Comparison of ENCODE assay signal across 8 cellular contexts in the genomic region with DNA sequence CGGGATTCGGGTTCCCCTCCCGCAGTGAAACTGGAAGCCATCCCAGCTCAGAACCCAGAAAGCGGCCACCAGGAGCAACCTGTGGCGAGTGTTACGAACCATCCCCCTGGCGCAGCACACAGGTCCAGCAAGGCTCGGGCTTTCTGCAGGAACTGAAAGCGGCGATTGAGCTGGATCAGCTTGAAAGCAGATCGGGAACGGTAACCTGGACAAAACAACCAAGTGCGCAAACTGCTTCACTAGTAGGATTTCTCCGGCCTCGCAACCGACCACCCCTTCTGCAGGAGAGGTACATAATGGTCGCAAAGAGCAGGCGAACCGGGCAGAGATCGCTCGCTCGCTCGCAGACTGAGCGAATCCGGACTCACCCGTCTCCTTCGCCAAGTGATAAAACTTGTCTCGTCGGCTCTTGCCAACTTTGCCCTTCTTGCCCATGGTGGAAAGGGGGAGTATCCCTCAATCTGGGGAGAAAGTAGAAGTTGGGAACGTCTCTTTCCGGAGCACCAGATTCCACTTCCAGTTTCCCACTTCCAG. TPM values are rescaled to one million over a fixed set of nuclear protein-coding genes. Genes with fewer than 3 reads are reported as not detected.
DNase-seq lines count a peak whose midpoint lies in the region; ATAC-seq and TF ChIP-seq lines count a peak whose summit lies in the region.

No MANE protein-coding gene starts in this region.

- H3K9me3 ChIP-seq in OCI-LY7 (ENCODE audit: low read length) = no peaks in the 10 kb centered on the region
- H3K9me3 ChIP-seq in mucosa of descending colon = no peaks in the 10 kb centered on the region

- POLR2A ChIA-PET in OCI-LY7 (lab: Charles Lee) (interaction anchor here (0.6 to 2.7 kb wide), 4 partner anchors 13 to 126 kb away, joined by 3 to 20 read pairs (median 4); no protein-coding TSS in a partner anchor), GM10248 (lab: Yijun Ruan, JAX) (interaction anchor here (0.7 to 1.4 kb wide), 2 partner anchors 13 to 17 kb away, joined by 3 to 5 read pairs; no protein-coding TSS in a partner anchor)

- no peaks in the 10 kb centered on the region for H3K27me3 ChIP-seq in dorsolateral prefrontal cortex

- H3K79me2 ChIP-seq in OCI-LY7 (ENCODE audit: insufficient read depth, low read depth, low read length) = peaks cover 31% of the 10 kb centered on the region

- H3K4me2 ChIP-seq in OCI-LY7 (ENCODE audit: low read length) = peak overlapping the region; percentile 91

- DNase-seq in Right ventricle myocardium inferior (ENCODE audit: missing footprints) (peak; percentile 74), cardiac septum (ENCODE audit: low spot score) (no peak), OCI-LY7 (ENCODE audit: low spot score) (peak; percentile 18), dorsolateral prefrontal cortex (no peak), mucosa of descending colon (no peak), NCI-H526 treated with DMSO at 0.1 percent for 48 hours (lab: John Stamatoyannopoulos, UW) (no peak), GM10248 (ENCODE audit: extremely low spot score) (no peak)

- peak overlapping the region; percentile 76; the same call in 1 of the 2 replicates for H2AFZ ChIP-seq in OCI-LY7 (ENCODE audit: low read length)

- ATAC-seq in Right ventricle myocardium inferior (peak; percentile 2), mucosa of descending colon (peak; percentile 6), HG02588 (IDR thresholded peaks at IDR 0.05; ENCODE audit: unreplicated experiment) (no peak)

- H3K4me1 ChIP-seq in OCI-LY7 (ENCODE audit: insufficient read depth, low read length, poor library complexity, severe bottlenecking) (peaks cover 27% of the 10 kb centered on the region), mucosa of descending colon (ENCODE audit: low read depth) (peaks cover 16% of the 10 kb centered on the region)

- peak overlapping the region; percentile 67 for H3K27ac ChIP-seq in OCI-LY7 (ENCODE audit: low read depth, low read length, poor library complexity, severe bottlenecking)
- H3K27ac ChIP-seq in dorsolateral prefrontal cortex = peak overlapping the region in 52 of 59 donors; percentile 80 to 100 (median 98)

- H4K20me1 ChIP-seq in OCI-LY7 (ENCODE audit: insufficient read depth, low read length) = no peaks in the 10 kb centered on the region

- H3K4me3 ChIP-seq in OCI-LY7 (ENCODE audit: low read depth, low read length, poor library complexity, severe bottlenecking) (peak overlapping the region; percentile 78), dorsolateral prefrontal cortex (peak overlapping the region; percentile 67 to 99 (median 92)), mucosa of descending colon (peak overlapping the region; percentile 65)

- CTCF ChIA-PET in OCI-LY7 (lab: Charles Lee; ENCODE audit: unreplicated experiment) (no interaction called here), GM10248 (lab: Yijun Ruan, JAX) (interaction anchor here (0.8 to 1.1 kb wide), 4 partner anchors 9 to 93 kb away, joined by 3 to 5 read pairs (median 4); no protein-coding TSS in a partner anchor)

- TF ChIP-seq CTCF in OCI-LY7 (conservative IDR thresholded peaks at IDR 0.05; ENCODE audit: low read length) (no peak), dorsolateral prefrontal cortex (IDR thresholded peaks at IDR 0.05 in 54 of 56, conservative IDR thresholded peaks at IDR 0.05 in 2 of 56; ENCODE audit: low read depth in 1 of 56, partially characterized antibody in 56 of 56) (no peak), mucosa of descending colon (IDR thresholded peaks at IDR 0.05) (no peak), GM10248 (IDR thresholded peaks at IDR 0.05; ENCODE audit: control extremely low read depth, extremely low read depth, low read depth, missing control alignments) (no peak)

- intact Hi-C loops in Right ventricle myocardium inferior (cut with DNase I) (loop anchor here (1.0 to 10.0 kb wide), 2 partner anchors 52 to 678 kb away; a partner anchor contains a TSS), cardiac septum (cut with DNase I) (loop anchor here (2.0 kb wide), 1 partner anchor 52 kb away; a partner anchor contains a TSS), OCI-LY7 (cut with micrococcal nuclease; ENCODE audit: unreplicated experiment) (loop anchor here (1.0 to 5.0 kb wide), 4 partner anchors 17 to 131 kb away; a partner anchor contains a TSS), dorsolateral prefrontal cortex (cut with DNase I) (loop anchor here (1.0 to 10.0 kb wide), 5 partner anchors 52 to 678 kb away; a partner anchor contains a TSS), mucosa of descending colon (cut with DNase I, micrococcal nuclease) (loop anchor here in 1 of 2 donors (10.0 kb wide), 1 partner anchor 52 kb away; a partner anchor contains a TSS)

- H3K9me2 ChIP-seq in OCI-LY7 (ENCODE audit: insufficient read depth, low read length) = no peaks in the 10 kb centered on the region

- H3K36me3 ChIP-seq in OCI-LY7 (ENCODE audit: insufficient read depth, low read length) = peaks cover 81% of the 10 kb centered on the region
- peaks cover 22% of the 10 kb centered on the region for H3K36me3 ChIP-seq in mucosa of descending colon (ENCODE audit: low read depth)

- BruUV-seq in OCI-LY7 (replicated peaks; lab: Mats Ljungman, UMichigan) = TSS peak; percentile 61

RNA-seq across cellular contexts. Expression of a gene that starts 0.7 kb away (rescaled TPM):
- 145 TPM for total RNA-seq in Right ventricle myocardium inferior
- total RNA-seq in cardiac septum = 109 TPM
- total RNA-seq in OCI-LY7 (2014; rRNA removed; shearing (Covaris generic)) = 32.6 and 42.7 TPM in 2 replicates
- 80.0 and 105 TPM in 2 replicates for total RNA-seq in OCI-LY7 (2022)
- total RNA-seq in dorsolateral prefrontal cortex = 100 to 1,000 TPM in 115 of 120 experiments, 10 to 100 TPM in 5; 89.5 to 186 (median 136) TPM
- 100 to 1,000 TPM in 1 of 3 donors, 10 to 100 TPM in 2; 73.3 to 151 (median 96.4) TPM for total RNA-seq in mucosa of descending colon

RNA-seq across cellular contexts. Expression of a gene that starts 0.9 kb away (rescaled TPM):
- 34.2 TPM for total RNA-seq in Right ventricle myocardium inferior
- 29.9 TPM for total RNA-seq in cardiac septum
- 32.4 and 43.0 TPM in 2 replicates for total RNA-seq in OCI-LY7 (2014; rRNA removed; shearing (Covaris generic))
- total RNA-seq in OCI-LY7 (2022) = 38.2 and 49.0 TPM in 2 replicates
- total RNA-seq in dorsolateral prefrontal cortex = 10 to 100 TPM; 13.7 to 39.6 (median 25.0) TPM
- total RNA-seq in mucosa of descending colon = 10 to 100 TPM; 26.9 to 48.2 (median 29.4) TPM

RNA-seq across cellular contexts. Expression of a gene that starts 15.9 kb away (rescaled TPM):
- 29.2 TPM for total RNA-seq in Right ventricle myocardium inferior
- 18.8 TPM for total RNA-seq in cardiac septum
- total RNA-seq in OCI-LY7 (2014; rRNA removed; shearing (Covaris generic)) = 112 and 120 TPM in 2 replicates
- 127 and 136 TPM in 2 replicates for total RNA-seq in OCI-LY7 (2022)
- total RNA-seq in dorsolateral prefrontal cortex = 10 to 100 TPM; 20.4 to 70.8 (median 40.0) TPM
- total RNA-seq in mucosa of descending colon = 10 to 100 TPM; 76.6 to 82.1 (median 80.4) TPM

RNA-seq across cellular contexts. Expression of a gene that starts 46.9 kb away (rescaled TPM):
- not detected for total RNA-seq in Right ventricle myocardium inferior
- total RNA-seq in cardiac septum = not detected
- total RNA-seq in OCI-LY7 (2014; rRNA removed; shearing (Covaris generic)) = not detected in 2 replicates
- not detected in 2 replicates for total RNA-seq in OCI-LY7 (2022)
- total RNA-seq in dorsolateral prefrontal cortex = not detected
- total RNA-seq in mucosa of descending colon = not detected

RNA-seq across cellular contexts. Expression of a gene that starts 52.6 kb away (rescaled TPM):
- total RNA-seq in Right ventricle myocardium inferior (45.9 TPM), cardiac septum (66.1 TPM), OCI-LY7 (2022) (145 and 156 TPM in 2 replicates), dorsolateral prefrontal cortex (100 to 1,000 TPM in 112 of 120 experiments, 10 to 100 TPM in 8; 85.7 to 168 (median 121) TPM), mucosa of descending colon (100 to 1,000 TPM in 1 of 3 donors, 10 to 100 TPM in 2; 86.1 to 137 (median 89.9) TPM)
- total RNA-seq in OCI-LY7 (2014; rRNA removed; shearing (Covaris generic)) = 74.1 and 85.1 TPM in 2 replicates

Comparison
In these comparisons a context has a peak if more than half of its experiments do, and no peak if none do; other contexts are left out.
1. DNase-seq: peak in Right ventricle myocardium inferior (single experiment) and OCI-LY7 (single experiment); none in cardiac septum (single experiment), dorsolateral prefrontal cortex (0 of 10), mucosa of descending colon (0 of 3), NCI-H526 treated with DMSO at 0.1 percent for 48 hours (single experiment) and GM10248 (single experiment).
2. Peak in every context shown above with its lines, with median percentiles within 50 percentile points of each other: H3K4me3 ChIP-seq.